12 cellular contexts compared by ENCODE assay signal in genomic region chr10:49187044-49187484, GRCh38. TPM values are rescaled to one million over a fixed set of nuclear protein-coding genes. Genes with fewer than 3 reads are reported as not detected.
DNase-seq lines count a peak whose midpoint lies in the region; ATAC-seq and TF ChIP-seq lines count a peak whose summit lies in the region.
"Had no signal": no experiment of that assay in that cellular context is flagged by ENCODE, and none has a peak within 500 bp of the region (broad histone marks: within the 10 kb centered on the region; RNA-seq: fewer than 3 reads in every experiment).

No MANE protein-coding gene starts in this region.

- H3K4me3 Mint-ChIP-seq in CD8-positive, alpha-beta T cell: peak overlapping the region; percentile 49
- H3K4me3 Mint-ChIP-seq: H9 had no signal

- no peak overlapping the region for H3K4me3 ChIP-seq in CD8-positive, alpha-beta T cell (ENCODE audit: low read depth, low read length)
- peak overlapping the region in 3 of 4 donors; percentile 11 to 42 (median 20) for H3K4me3 ChIP-seq in Peyer's patch
- H3K4me3 ChIP-seq in rectal smooth muscle tissue (ENCODE audit: low read length): peak overlapping the region; percentile 3

- H3K9me3 Mint-ChIP-seq in CD8-positive, alpha-beta T cell: no peaks in the 10 kb centered on the region
- H3K9me3 Mint-ChIP-seq: H9 had no signal

- CTCF ChIA-PET in CD8-positive, alpha-beta T cell (lab: Charles Lee): no interaction called here

- peak overlapping the region; percentile 60 for H3K27ac Mint-ChIP-seq in CD8-positive, alpha-beta T cell

- no peak for ATAC-seq in CD8-positive, alpha-beta T cell
- no peak for ATAC-seq in HG02678 (IDR thresholded peaks at IDR 0.05; ENCODE audit: unreplicated experiment)

- H3K27ac ChIP-seq in CD8-positive, alpha-beta T cell (ENCODE audit: low read depth, low read length): no peak overlapping the region
- H3K27ac ChIP-seq in Peyer's patch (peak overlapping the region; percentile 25 to 83 (median 74)), rectal smooth muscle tissue (ENCODE audit: low read depth, low read length) (no peak overlapping the region)
- H3K27ac ChIP-seq: epithelial cell of prostate had no signal

- H3K9me3 ChIP-seq in CD8-positive, alpha-beta T cell (ENCODE audit: low read length): no peaks in the 10 kb centered on the region
- no peaks in the 10 kb centered on the region for H3K9me3 ChIP-seq in Peyer's patch

- H3K36me3 ChIP-seq in CD8-positive, alpha-beta T cell (ENCODE audit: insufficient read depth, low read length): no peaks in the 10 kb centered on the region
- H3K36me3 ChIP-seq in Peyer's patch (no peaks in the 10 kb centered on the region), rectal smooth muscle tissue (ENCODE audit: control insufficient read depth, insufficient read depth, low read length) (no peaks in the 10 kb centered on the region)

- DNase-seq in CD8-positive, alpha-beta T cell: no peak
- DNase-seq in Peyer's patch (peak in 2 of 3 donors; percentile 59 to 61), globus pallidus (ENCODE audit: low spot score) (peak; percentile 43), dedifferentiated amniotic fluid mesenchymal stem cell (ENCODE audit: extremely low spot score) (no peak), NCI-H1930 (lab: John Stamatoyannopoulos, UW) (no peak), hepatic stellate cell (ENCODE audit: low spot score) (no peak)
- DNase-seq: activated naive CD4-positive, alpha-beta T cell treated with Interleukin-2 at 50 U/mL for 16 hours; H9; T-helper 9 cell had no signal

- peak overlapping the region; percentile 10 for H3K9ac ChIP-seq in rectal smooth muscle tissue (ENCODE audit: low read length)

- no peaks in the 10 kb centered on the region for H3K4me1 ChIP-seq in CD8-positive, alpha-beta T cell (ENCODE audit: insufficient read depth, low read length)
- H3K4me1 ChIP-seq in Peyer's patch (peaks cover 0 to 16% (median 5%) of the 10 kb centered on the region in 4 donors), rectal smooth muscle tissue (ENCODE audit: control insufficient read depth, insufficient read depth, low read length) (no peaks in the 10 kb centered on the region)

- TF ChIP-seq CTCF in CD8-positive, alpha-beta T cell (IDR thresholded peaks at IDR 0.05): no peak
- no peak for TF ChIP-seq CTCF in Peyer's patch (IDR thresholded peaks at IDR 0.05)

- POLR2A ChIA-PET in CD8-positive, alpha-beta T cell (lab: Charles Lee): no interaction called here

- peaks cover 6% of the 10 kb centered on the region for H3K27me3 Mint-ChIP-seq in CD8-positive, alpha-beta T cell (ENCODE audit: low read depth)

- no peak for TF ChIP-seq POLR2A in Peyer's patch (IDR thresholded peaks at IDR 0.05)

- H3K27me3 ChIP-seq in CD8-positive, alpha-beta T cell (ENCODE audit: insufficient read depth, low read length): no peaks in the 10 kb centered on the region
- H3K27me3 ChIP-seq in Peyer's patch: no peaks in the 10 kb centered on the region
- no peaks in the 10 kb centered on the region for H3K27me3 ChIP-seq in rectal smooth muscle tissue (ENCODE audit: control insufficient read depth, insufficient read depth, low read length)

- no peaks in the 10 kb centered on the region for H3K36me3 Mint-ChIP-seq in CD8-positive, alpha-beta T cell

- peaks cover 30% of the 10 kb centered on the region for H3K4me1 Mint-ChIP-seq in CD8-positive, alpha-beta T cell (ENCODE audit: low read depth)

- intact Hi-C loops in CD8-positive, alpha-beta T cell (cut with DNase I, micrococcal nuclease): no loop called here

RNA-seq across cellular contexts. Expression of gene TMEM273, which starts 1.1 kb away (rescaled TPM):
- total RNA-seq in CD8-positive, alpha-beta T cell: 1 to 10 TPM; 1.1 to 1.2 TPM
- 10 to 100 TPM in 2 of 4 donors, 1 to 10 TPM in 2; 2.7 to 16.2 (median 10.2) TPM for total RNA-seq in Peyer's patch
- total RNA-seq: H9 had no signal

RNA-seq across cellular contexts. Expression of gene FAM170B, which starts 53.2 kb away (rescaled TPM):
- not detected for total RNA-seq in CD8-positive, alpha-beta T cell
- not detected for total RNA-seq in Peyer's patch
- total RNA-seq: H9 had no signal

Comparison
In these comparisons a context has a peak if more than half of its experiments do, and no peak if none do; other contexts are left out.
1. DNase-seq: peak in Peyer's patch (2 of 3) and globus pallidus (single experiment); none in CD8-positive, alpha-beta T cell (0 of 7), dedifferentiated amniotic fluid mesenchymal stem cell (single experiment), NCI-H1930 (0 of 2) and hepatic stellate cell (single experiment).
2. H3K27ac ChIP-seq: peak in Peyer's patch (4 of 4); none in CD8-positive, alpha-beta T cell (single experiment) and rectal smooth muscle tissue (single experiment).